8 cellular contexts compared by ENCODE assay signal in the genomic region with DNA sequence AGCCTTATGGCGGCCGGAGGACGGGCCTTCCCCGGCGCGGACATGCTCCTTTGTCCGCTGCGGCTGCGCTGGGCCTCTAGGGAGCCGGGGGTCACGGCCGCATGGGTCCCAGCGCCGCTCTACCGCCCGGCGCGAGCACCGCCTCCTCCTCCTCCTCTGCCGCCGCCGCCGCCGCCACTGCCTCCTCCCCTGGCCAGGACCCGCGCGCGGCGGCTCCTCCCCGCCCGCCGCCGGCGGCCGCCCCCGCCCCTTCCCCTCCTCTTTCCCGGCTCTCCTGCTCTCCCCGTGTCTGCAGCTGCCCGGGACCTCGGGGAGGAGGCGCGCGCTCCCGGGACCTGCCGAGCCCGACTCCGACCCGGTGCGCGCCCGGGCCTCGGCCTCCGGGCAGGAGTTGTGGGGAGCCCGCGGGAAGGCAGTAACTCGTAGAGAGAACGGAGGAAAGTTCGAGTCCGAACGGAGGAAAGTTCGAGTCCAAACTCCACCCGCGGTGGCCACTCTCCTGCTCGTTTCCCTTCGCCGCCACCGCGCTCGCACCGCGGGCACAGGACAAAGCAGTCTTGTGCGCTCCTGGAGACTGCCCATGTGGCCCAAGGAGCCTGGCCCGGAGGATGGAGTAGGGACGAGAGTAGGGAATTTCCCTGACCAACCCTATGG. TPM values are rescaled to one million over a fixed set of nuclear protein-coding genes. Genes with fewer than 3 reads are reported as not detected.
DNase-seq lines count a peak whose midpoint lies in the region; ATAC-seq, FAIRE-seq and TF ChIP-seq lines count a peak whose summit lies in the region.

A gene with protein sequence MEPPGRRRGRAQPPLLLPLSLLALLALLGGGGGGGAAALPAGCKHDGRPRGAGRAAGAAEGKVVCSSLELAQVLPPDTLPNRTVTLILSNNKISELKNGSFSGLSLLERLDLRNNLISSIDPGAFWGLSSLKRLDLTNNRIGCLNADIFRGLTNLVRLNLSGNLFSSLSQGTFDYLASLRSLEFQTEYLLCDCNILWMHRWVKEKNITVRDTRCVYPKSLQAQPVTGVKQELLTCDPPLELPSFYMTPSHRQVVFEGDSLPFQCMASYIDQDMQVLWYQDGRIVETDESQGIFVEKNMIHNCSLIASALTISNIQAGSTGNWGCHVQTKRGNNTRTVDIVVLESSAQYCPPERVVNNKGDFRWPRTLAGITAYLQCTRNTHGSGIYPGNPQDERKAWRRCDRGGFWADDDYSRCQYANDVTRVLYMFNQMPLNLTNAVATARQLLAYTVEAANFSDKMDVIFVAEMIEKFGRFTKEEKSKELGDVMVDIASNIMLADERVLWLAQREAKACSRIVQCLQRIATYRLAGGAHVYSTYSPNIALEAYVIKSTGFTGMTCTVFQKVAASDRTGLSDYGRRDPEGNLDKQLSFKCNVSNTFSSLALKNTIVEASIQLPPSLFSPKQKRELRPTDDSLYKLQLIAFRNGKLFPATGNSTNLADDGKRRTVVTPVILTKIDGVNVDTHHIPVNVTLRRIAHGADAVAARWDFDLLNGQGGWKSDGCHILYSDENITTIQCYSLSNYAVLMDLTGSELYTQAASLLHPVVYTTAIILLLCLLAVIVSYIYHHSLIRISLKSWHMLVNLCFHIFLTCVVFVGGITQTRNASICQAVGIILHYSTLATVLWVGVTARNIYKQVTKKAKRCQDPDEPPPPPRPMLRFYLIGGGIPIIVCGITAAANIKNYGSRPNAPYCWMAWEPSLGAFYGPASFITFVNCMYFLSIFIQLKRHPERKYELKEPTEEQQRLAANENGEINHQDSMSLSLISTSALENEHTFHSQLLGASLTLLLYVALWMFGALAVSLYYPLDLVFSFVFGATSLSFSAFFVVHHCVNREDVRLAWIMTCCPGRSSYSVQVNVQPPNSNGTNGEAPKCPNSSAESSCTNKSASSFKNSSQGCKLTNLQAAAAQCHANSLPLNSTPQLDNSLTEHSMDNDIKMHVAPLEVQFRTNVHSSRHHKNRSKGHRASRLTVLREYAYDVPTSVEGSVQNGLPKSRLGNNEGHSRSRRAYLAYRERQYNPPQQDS (N-terminal part only) (minus strand): TSS at position 179 of the 654 bp plus-strand sequence. CDS start 282 bp downstream, outside the sequence.

- H3K36me3 ChIP-seq in PC-9 (ENCODE audit: low read depth) = no peaks in the 10 kb centered on the region
- no peaks in the 10 kb centered on the region for H3K36me3 ChIP-seq in left ventricle myocardium inferior
- no peaks in the 10 kb centered on the region for H3K36me3 ChIP-seq in trophoblast cell (ENCODE audit: control insufficient read depth in 1 of 2, insufficient read depth in 2 of 2, low read length in 2 of 2)

- H3K23ac ChIP-seq in trophoblast cell (ENCODE audit: low read length) = peak within 1 kb of the TSS; percentile 86

- TF ChIP-seq POLR2A in GM12891 (IDR thresholded peaks at IDR 0.05; ENCODE audit: low read depth, low read length) = no peak

- H3K14ac ChIP-seq in trophoblast cell (ENCODE audit: low read length) = peak within 1 kb of the TSS; percentile 96

- peak within 1 kb of the TSS; percentile 98 for H4K8ac ChIP-seq in trophoblast cell (ENCODE audit: low read depth, low read length)

- BruUV-seq in PC-9 (replicated peaks; lab: Mats Ljungman, UMichigan) = TSS peak; percentile 78

- TF ChIP-seq CTCF in PC-9 (conservative IDR thresholded peaks at IDR 0.05) (no peak), left ventricle myocardium inferior (IDR thresholded peaks at IDR 0.05; ENCODE audit: borderline replicate concordance) (no peak)

- peak within 1 kb of the TSS; percentile 88 for H2BK5ac ChIP-seq in trophoblast cell (ENCODE audit: low read depth, low read length, poor library complexity)

- peak within 1 kb of the TSS; percentile 91 for H4K91ac ChIP-seq in trophoblast cell (ENCODE audit: low read depth, low read length)

- H3K4ac ChIP-seq in trophoblast cell (ENCODE audit: low read depth, low read length) = peak within 1 kb of the TSS; percentile 87

- H3K9me3 ChIP-seq in PC-9 (ENCODE audit: insufficient read depth, low read depth) = no peaks in the 10 kb centered on the region
- no peaks in the 10 kb centered on the region for H3K9me3 ChIP-seq in left ventricle myocardium inferior (replicated peaks)
- H3K9me3 ChIP-seq in trophoblast cell (ENCODE audit: insufficient read depth, low read depth, low read length) = no peaks in the 10 kb centered on the region

- DNase-seq in GM12891 (ENCODE audit: insufficient read length, low spot score) (peak; percentile 28), PC-9 (peak in 1 of 2 experiments; percentile 68), left ventricle myocardium inferior (peak; percentile 79), trophoblast cell (peak; percentile 44 to 65), SIG-M5 treated with dmso at 0.1 percent for 504 hours (lab: John Stamatoyannopoulos, UW; ENCODE audit: unreplicated experiment) (no peak)

- no peak for FAIRE-seq in GM12891 (lab: Jason Lieb, UNC)

- peak within 1 kb of the TSS; percentile 98 for H2BK120ac ChIP-seq in trophoblast cell (ENCODE audit: insufficient read depth, low read length, poor library complexity)

- peak within 1 kb of the TSS; percentile 84 for H3K9ac ChIP-seq in trophoblast cell (ENCODE audit: low read length)

- H3K27me3 ChIP-seq in PC-9 (ENCODE audit: insufficient read depth, low read depth) (no peaks in the 10 kb centered on the region), left ventricle myocardium inferior (ENCODE audit: low read depth) (no peaks in the 10 kb centered on the region), trophoblast cell (ENCODE audit: insufficient read depth, low read length) (no peaks in the 10 kb centered on the region)

- CTCF ChIA-PET in PC-9 (lab: Charles Lee) = interaction anchor here (0.6 kb wide), 1 partner anchor 11 kb away, joined by 4 read pairs; no protein-coding TSS in a partner anchor

- peak within 1 kb of the TSS; percentile 97 for H2BK12ac ChIP-seq in trophoblast cell (ENCODE audit: low read length)

- H3K4me1 ChIP-seq in PC-9 (replicated peaks; ENCODE audit: insufficient read depth) (peaks cover 22% of the 10 kb centered on the region), left ventricle myocardium inferior (peaks cover 37% of the 10 kb centered on the region), trophoblast cell (ENCODE audit: control insufficient read depth in 1 of 2, insufficient read depth in 2 of 2, low read length in 2 of 2) (peaks cover 2 to 5% of the 10 kb centered on the region in 2 experiments)

- peaks cover 11% of the 10 kb centered on the region; the same call in 1 of the 2 replicates for H3F3A ChIP-seq in PC-9 (ENCODE audit: insufficient read depth, low read depth)

- H3K4me2 ChIP-seq in PC-9 (peak within 1 kb of the TSS; percentile 89), trophoblast cell (ENCODE audit: low read length) (peak within 1 kb of the TSS; percentile 85)

- no CpG with 5 or more reads among the region's 74 CpGs for WGBS in trophoblast cell (ENCODE audit: extremely low coverage, insufficient coverage, insufficient read length)

- no peaks in the 10 kb centered on the region for H4K20me1 ChIP-seq in PC-9 (ENCODE audit: insufficient read depth)

- peak; percentile 82 for ATAC-seq in HG03432 (IDR thresholded peaks at IDR 0.05; ENCODE audit: unreplicated experiment)
- ATAC-seq in activated CD4-positive, CD25-positive, alpha-beta regulatory T cell treated with anti-CD3 and anti-CD28 coated beads, Interleukin-2, amount 50 U/mL, for 24 hours = no peak

- POLR2A ChIA-PET in PC-9 (lab: Charles Lee; ENCODE audit: unreplicated experiment) = no interaction called here

- intact Hi-C loops in PC-9 (cut with micrococcal nuclease; ENCODE audit: unreplicated experiment) = loop anchor here (2.0 to 5.0 kb wide), 2 partner anchors 54 to 81 kb away; no protein-coding TSS in a partner anchor
- intact Hi-C loops in left ventricle myocardium inferior (cut with micrococcal nuclease) = no loop called here

- H2AFZ ChIP-seq in PC-9 (peak within 1 kb of the TSS; percentile 90), trophoblast cell (ENCODE audit: insufficient read depth, low read length, poor library complexity) (peak within 1 kb of the TSS; percentile 99)

- H3K79me1 ChIP-seq in trophoblast cell (ENCODE audit: low read length) = peaks cover 6% of the 10 kb centered on the region

- H3K79me2 ChIP-seq in PC-9 (ENCODE audit: low read depth) (peaks cover 43% of the 10 kb centered on the region), trophoblast cell (ENCODE audit: control insufficient read depth, insufficient read depth, low read length, poor library complexity) (peaks cover 5% of the 10 kb centered on the region)

- no peak within 1 kb of the TSS for H2AK5ac ChIP-seq in trophoblast cell (ENCODE audit: low read length)

- H4K12ac ChIP-seq in trophoblast cell (ENCODE audit: low read depth, low read length) = peak within 1 kb of the TSS; percentile 95

- peak within 1 kb of the TSS; percentile 62 for H3K27ac ChIP-seq in PC-9
- H3K27ac ChIP-seq in angular gyrus (ENCODE audit: low read depth, low read length) = peak within 1 kb of the TSS; percentile 63
- peak within 1 kb of the TSS; percentile 85 for H3K27ac ChIP-seq in left ventricle myocardium inferior (replicated peaks)
- peak within 1 kb of the TSS; percentile 87 for H3K27ac ChIP-seq in trophoblast cell (ENCODE audit: low read depth, low read length)

- peak within 1 kb of the TSS; percentile 98 for H3K18ac ChIP-seq in trophoblast cell (ENCODE audit: low read length)

- peak within 1 kb of the TSS; percentile 63 for H3K4me3 ChIP-seq in PC-9
- H3K4me3 ChIP-seq in left ventricle myocardium inferior = peak within 1 kb of the TSS; percentile 72
- peak within 1 kb of the TSS; percentile 90 for H3K4me3 ChIP-seq in trophoblast cell (ENCODE audit: low read depth, low read length)

- H3K9me2 ChIP-seq in PC-9 (ENCODE audit: insufficient read depth) = no peaks in the 10 kb centered on the region

TF ChIP-seq in GM12891, 5 proteins besides CTCF, POLR2A, EP300 and RAD21:
- TF ChIP-seq TAF1 (IDR thresholded peaks at IDR 0.05; ENCODE audit: low read depth, low read length) = no peak
- no peak for TF ChIP-seq PAX5 (IDR thresholded peaks at IDR 0.05; ENCODE audit: insufficient read depth, low read length, severe bottlenecking)
- TF ChIP-seq SPI1 (IDR thresholded peaks at IDR 0.05; ENCODE audit: low read depth, low read length) = no peak
- no peak for TF ChIP-seq POU2F2 (IDR thresholded peaks at IDR 0.05; ENCODE audit: low read depth, low read length)
- TF ChIP-seq POLR2AphosphoS5 (IDR thresholded peaks at IDR 0.05; ENCODE audit: low read depth, low read length) = no peak
TF ChIP-seq in GM12891: peak in this region for 0.

RNA-seq across cellular contexts. Expression of the gene that starts here (rescaled TPM):
- polyA plus RNA-seq in GM12891 (2012; ENCODE audit: low read depth, missing spikeins) = 0.03 TPM
- 40.5 and 51.6 TPM in 2 replicates for total RNA-seq in PC-9 (2021)
- total RNA-seq in left ventricle myocardium inferior = 26.9 TPM
- 12.6 and 15.3 TPM in 2 replicates for polyA plus RNA-seq in trophoblast cell (2013)
